Comparison of ENCODE assay signal across 8 cellular contexts in genomic region chr9:112012026-112012902, GRCh38.
DNase-seq lines count a peak whose midpoint lies in the region; ATAC-seq and TF ChIP-seq lines count a peak whose summit lies in the region.

No MANE protein-coding gene starts in this region.

- no peaks in the 10 kb centered on the region for H3K9me3 ChIP-seq in suprapubic skin

- no peak for TF ChIP-seq EP300 in suprapubic skin (IDR thresholded peaks at IDR 0.05)

- ATAC-seq in HG02759 (IDR thresholded peaks at IDR 0.05; ENCODE audit: unreplicated experiment) (peak; percentile 88), left lobe of liver (peak; percentile 96)

- peaks cover 18% of the 10 kb centered on the region for H3K4me1 ChIP-seq in suprapubic skin

- H3K27me3 ChIP-seq in brain microvascular endothelial cell (replicated peaks): no peaks in the 10 kb centered on the region
- no peaks in the 10 kb centered on the region for H3K27me3 ChIP-seq in suprapubic skin

- TF ChIP-seq POLR2A in suprapubic skin (IDR thresholded peaks at IDR 0.05): no peak

- H3K4me3 ChIP-seq in brain microvascular endothelial cell (ENCODE audit: low read depth, low read length) (no peak overlapping the region), suprapubic skin (no peak overlapping the region)

- TF ChIP-seq CTCF in brain microvascular endothelial cell (IDR thresholded peaks at IDR 0.05; ENCODE audit: low read depth, low read length, missing control alignments) (no peak), suprapubic skin (IDR thresholded peaks at IDR 0.05) (no peak)

- WGBS in suprapubic skin: 42% methylated on average over 4 of the region's 4 CpGs

- H3K27ac ChIP-seq in brain microvascular endothelial cell (peak overlapping the region; percentile 92), suprapubic skin (peak overlapping the region; percentile 43)

- H3K36me3 ChIP-seq in brain microvascular endothelial cell (replicated peaks): no peaks in the 10 kb centered on the region
- no peaks in the 10 kb centered on the region for H3K36me3 ChIP-seq in suprapubic skin

- in situ Hi-C loops in brain microvascular endothelial cell (cut with HindIII; ENCODE audit: low pct_ligation_motif_present, low sequenced_read_pairs): no loop called here

- peak; percentile 40 for DNase-seq in stimulated activated CD4-positive, alpha-beta T cell treated with anti-CD3 and anti-CD28 coated beads, Interleukin-1b, Interleukin-23, amount 100 ng/mL, for 48 hours
- no peak for DNase-seq in stimulated activated CD4-positive, alpha-beta T cell treated with anti-CD3 and anti-CD28 coated beads, Interleukin-4, amount 100 ng/mL, for 4 hours
- DNase-seq in NCI-H2029 treated with DMSO at 0.1 percent for 48 hours (lab: John Stamatoyannopoulos, UW) (peak; percentile 16), brain microvascular endothelial cell (peak; percentile 93), left lobe of liver (ENCODE audit: low spot score) (peak; percentile 55), suprapubic skin (ENCODE audit: low spot score in 2 of 2) (peak in 1 of 2 donors; percentile 72), NCI-H1417 (lab: John Stamatoyannopoulos, UW) (no peak)

Comparison
In these comparisons a context has a peak if more than half of its experiments do, and no peak if none do; other contexts are left out.
1. DNase-seq: peak in stimulated activated CD4-positive, alpha-beta T cell treated with anti-CD3 and anti-CD28 coated beads, Interleukin-1b, Interleukin-23, amount 100 ng/mL, for 48 hours (single experiment), NCI-H2029 treated with DMSO at 0.1 percent for 48 hours (single experiment), brain microvascular endothelial cell (single experiment) and left lobe of liver (single experiment); none in stimulated activated CD4-positive, alpha-beta T cell treated with anti-CD3 and anti-CD28 coated beads, Interleukin-4, amount 100 ng/mL, for 4 hours (0 of 2) and NCI-H1417 (0 of 3).